In the genomic region with DNA sequence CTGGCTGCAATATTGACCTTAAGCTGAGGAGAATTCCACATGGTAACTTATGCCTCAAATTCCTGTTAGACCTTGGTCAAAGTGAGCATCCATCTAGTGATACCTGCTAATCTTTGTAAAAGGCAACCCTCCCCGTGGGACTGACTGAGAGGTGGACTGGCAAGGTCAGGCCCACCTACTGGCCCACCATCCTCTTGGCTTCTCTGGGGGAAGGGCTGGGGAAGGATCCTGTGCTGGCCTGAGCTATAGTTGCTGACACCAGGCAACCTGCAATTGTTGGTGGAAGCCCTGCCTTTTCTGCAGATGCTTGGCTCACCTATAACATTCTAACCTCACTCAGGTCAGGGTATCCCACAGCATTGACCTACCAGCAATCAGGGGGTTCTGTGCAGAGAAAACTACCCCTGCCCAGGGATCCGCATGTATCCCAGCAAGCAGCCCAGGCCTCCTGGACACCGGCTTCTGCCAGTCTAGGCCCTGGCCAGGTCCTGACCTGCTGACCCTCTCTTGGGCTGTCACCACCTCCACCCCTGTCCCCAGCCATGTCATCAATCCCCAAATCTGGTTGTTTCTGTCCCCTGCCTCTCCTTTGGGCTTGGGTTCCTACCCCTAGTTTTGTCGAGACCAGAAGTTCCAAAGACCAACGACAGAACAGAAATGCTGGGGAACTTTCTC, we compare ENCODE assay signal across 25 cellular contexts.
"Had no signal": no experiment of that assay in that cellular context is flagged by ENCODE, and none has a peak within 500 bp of the region (broad histone marks: within the 10 kb centered on the region; RNA-seq: fewer than 3 reads in every experiment).

No MANE protein-coding gene starts in this region.

- H3K4me3 ChIP-seq: body of pancreas, breast epithelium, SJCRH30, SK-N-MC had no signal

- H3K27ac Mint-ChIP-seq: activated CD8-positive, alpha-beta T cell treated with anti-CD3 and anti-CD28 coated beads for 36 hours; activated naive CD8-positive, alpha-beta T cell treated with anti-CD3 and anti-CD28 coated beads, Interleukin-2, amount 10 ng/mL, durations not matched to agents 7 days and 5 days; T-helper 2 cell treated with Interferon-gamma antibody and Interleukin-4, amounts not matched to agents 5 μg/mL and 100 μg/mL, for 36 hours had no signal

- H3K4me3 Mint-ChIP-seq: activated CD4-positive, alpha-beta T cell treated with anti-CD3 and anti-CD28 coated beads, Interleukin-2, amount 10 ng/mL, durations not matched to agents 24 days and 14 days; activated CD8-positive, alpha-beta T cell treated with anti-CD3 and anti-CD28 coated beads for 36 hours; activated naive CD8-positive, alpha-beta T cell treated with anti-CD3 and anti-CD28 coated beads, Interleukin-2, amount 10 ng/mL, durations not matched to agents 7 days and 5 days; activated T-cell treated with anti-CD3 and anti-CD28 coated beads, Interleukin-2, amount 50 U/mL, for 72 hours; T-helper 2 cell treated with Interferon-gamma antibody and Interleukin-4, amounts not matched to agents 5 μg/mL and 100 μg/mL, for 36 hours had no signal

- H3K4me1 Mint-ChIP-seq: activated naive CD8-positive, alpha-beta T cell treated with anti-CD3 and anti-CD28 coated beads, Interleukin-2, amount 10 ng/mL, durations not matched to agents 7 days and 5 days had no signal

- H3K9me3 Mint-ChIP-seq: activated CD4-positive, alpha-beta T cell treated with anti-CD3 and anti-CD28 coated beads, Interleukin-2, amount 10 ng/mL, durations not matched to agents 24 days and 14 days; activated CD8-positive, alpha-beta T cell treated with anti-CD3 and anti-CD28 coated beads for 36 hours; activated naive CD8-positive, alpha-beta T cell treated with anti-CD3 and anti-CD28 coated beads, Interleukin-2, amount 10 ng/mL, durations not matched to agents 7 days and 5 days; activated T-cell treated with anti-CD3 and anti-CD28 coated beads, Interleukin-2, amount 50 U/mL, for 72 hours; activated T-helper 2 cell treated with anti-CD3 and anti-CD28 coated beads, Interferon-gamma antibody, Interleukin-2, Interleukin-4, amounts not matched to agents 10 μg/mL and 5 μg/mL and 100 μg/mL, durations not matched to agents 14 hours and 24 hours and 36 hours; T-helper 2 cell treated with Interferon-gamma antibody and Interleukin-4, amounts not matched to agents 5 μg/mL and 100 μg/mL, for 36 hours had no signal

- ATAC-seq: activated CD8-positive, alpha-beta T cell treated with anti-CD3 and anti-CD28 coated beads for 36 hours; activated T-cell treated with anti-CD3 and anti-CD28 coated beads, Interleukin-2, amount 50 U/mL, for 72 hours; body of pancreas; Panc1 had no signal

- H3K27me3 ChIP-seq: body of pancreas, breast epithelium, SJCRH30 had no signal

- H3K27ac ChIP-seq: body of pancreas, breast epithelium, SJCRH30, SK-N-MC had no signal

- H3K4me1 ChIP-seq: body of pancreas, breast epithelium, SJCRH30 had no signal

- DNase-seq: activated CD4-positive, alpha-beta T cell treated with anti-CD3 and anti-CD28 coated beads, Interleukin-2, amount 10 ng/mL, durations not matched to agents 24 days and 14 days; activated CD4-positive, alpha-beta T cell treated with anti-CD3 and anti-CD28 coated beads, Interleukin-2, amount 50 U/mL, for 4 hours; activated CD8-positive, alpha-beta memory T cell treated with anti-CD3 and anti-CD28 coated beads, Interleukin-2, amount 50 U/mL, for 4 hours; activated CD8-positive, alpha-beta T cell treated with anti-CD3 and anti-CD28 coated beads for 36 hours; activated gamma-delta T cell; activated naive CD4-positive, alpha-beta T cell treated with Interleukin-2 at 50 U/mL for 16 hours; activated naive CD8-positive, alpha-beta T cell treated with anti-CD3 and anti-CD28 coated beads, Interleukin-2, amount 10 ng/mL, durations not matched to agents 7 days and 5 days; activated T-cell treated with anti-CD3 and anti-CD28 coated beads for 4 hours; activated T-cell treated with anti-CD3 and anti-CD28 coated beads, Interleukin-2, amount 50 U/mL, for 72 hours; body of pancreas; KG1; MV-4-11; NCI-H1092; NCI-H1436 treated with DMSO at 0.1 percent for 48 hours; NCI-H1694 treated with DMSO at 0.1 percent for 48 hours; NCI-H2029; NCI-H345; NCI-H524 treated with DMSO at 0.1 percent for 48 hours; SHP77; SJCRH30 had no signal

- H3K36me3 ChIP-seq: breast epithelium, SJCRH30 had no signal

- H3K27me3 Mint-ChIP-seq: activated CD4-positive, alpha-beta T cell treated with anti-CD3 and anti-CD28 coated beads, Interleukin-2, amount 10 ng/mL, durations not matched to agents 24 days and 14 days; activated CD8-positive, alpha-beta T cell treated with anti-CD3 and anti-CD28 coated beads for 36 hours; activated naive CD8-positive, alpha-beta T cell treated with anti-CD3 and anti-CD28 coated beads, Interleukin-2, amount 10 ng/mL, durations not matched to agents 7 days and 5 days had no signal

- H3K9me3 ChIP-seq: body of pancreas, breast epithelium, SJCRH30 had no signal
